12 cellular contexts compared by ENCODE assay signal in genomic region chr5:136057401-136057951, GRCh38. TPM values are rescaled to one million over a fixed set of nuclear protein-coding genes. Genes with fewer than 3 reads are reported as not detected.
DNase-seq lines count a peak whose midpoint lies in the region; ATAC-seq, FAIRE-seq and TF ChIP-seq lines count a peak whose summit lies in the region.
"Had no signal": no experiment of that assay in that cellular context is flagged by ENCODE, and none has a peak within 500 bp of the region (broad histone marks: within the 10 kb centered on the region; RNA-seq: fewer than 3 reads in every experiment).

No MANE protein-coding gene starts in this region.

- H3K9ac ChIP-seq in endothelial cell of umbilical vein (replicated peaks; ENCODE audit: extremely low read depth, insufficient read depth, low read length): no peak overlapping the region
- H3K9ac ChIP-seq in neural progenitor cell: no peak overlapping the region

- H3K27me3 Mint-ChIP-seq in Caco-2 (ENCODE audit: insufficient read depth, unreplicated experiment): no peaks in the 10 kb centered on the region
- peaks cover 8% of the 10 kb centered on the region for H3K27me3 Mint-ChIP-seq in neural progenitor cell (ENCODE audit: insufficient read depth, low read depth)
- H3K27me3 Mint-ChIP-seq in activated CD4-positive, alpha-beta T cell treated with anti-CD3 and anti-CD28 coated beads, Interleukin-2, amount 10 ng/mL, durations not matched to agents 7 days and 5 days: no peaks in the 10 kb centered on the region

- no peak for TF ChIP-seq POLR2A in endothelial cell of umbilical vein (IDR thresholded peaks at IDR 0.05; ENCODE audit: low read depth, low read length)

- ATAC-seq in GM21786 (IDR thresholded peaks at IDR 0.05; ENCODE audit: unreplicated experiment): no peak
- ATAC-seq in stimulated activated naive CD8-positive, alpha-beta T cell treated with anti-CD3 and anti-CD28 coated beads, Interleukin-15, Interleukin-2, amounts not matched to agents 100 U/mL and 50 U/mL, for 24 hours: no peak

- H4K20me1 ChIP-seq in endothelial cell of umbilical vein (replicated peaks; ENCODE audit: control insufficient read depth, extremely low read depth, insufficient read depth, low read length) (no peaks in the 10 kb centered on the region), neural progenitor cell (ENCODE audit: low read depth) (no peaks in the 10 kb centered on the region)

- H3F3A ChIP-seq in neural progenitor cell (ENCODE audit: low read depth): no peaks in the 10 kb centered on the region

- H3K27ac ChIP-seq in RWPE1 (peak overlapping the region; percentile 72), endothelial cell of umbilical vein (ENCODE audit: insufficient read depth, low read depth, low read length) (peak overlapping the region; percentile 63), neural progenitor cell (no peak overlapping the region)

- POLR2A ChIA-PET in Caco-2 (lab: Charles Lee): no interaction called here
- POLR2A ChIA-PET in RWPE1 (lab: Yijun Ruan, JAX; ENCODE audit: low non-redundant PET): no interaction called here
- POLR2A ChIA-PET in endothelial cell of umbilical vein (lab: Charles Lee): no interaction called here
- POLR2A ChIA-PET in activated CD4-positive, alpha-beta T cell treated with anti-CD3 and anti-CD28 coated beads, Interleukin-2, amount 10 ng/mL, durations not matched to agents 7 days and 5 days (lab: Charles Lee): no interaction called here

- CTCF ChIA-PET in Caco-2 (lab: Charles Lee): interaction anchor here (1.3 to 1.5 kb wide), 5 partner anchors 10 to 162 kb away, joined by 4 to 7 read pairs (median 4); partner anchors contain the start of genes IL9 and TGFBI
- CTCF ChIA-PET in RWPE1 (lab: Yijun Ruan, JAX): interaction anchor here (0.6 to 1.6 kb wide), 8 partner anchors 10 to 946 kb away, joined by 3 to 12 read pairs (median 4); no protein-coding TSS in a partner anchor
- CTCF ChIA-PET in endothelial cell of umbilical vein (lab: Charles Lee): interaction anchor here (0.9 to 7.9 kb wide), 21 partner anchors 11 to 114 kb away, joined by 3 to 99 read pairs (median 4); partner anchors contain the start of gene TGFBI
- CTCF ChIA-PET in activated CD4-positive, alpha-beta T cell treated with anti-CD3 and anti-CD28 coated beads, Interleukin-2, amount 10 ng/mL, durations not matched to agents 7 days and 5 days (lab: Charles Lee): interaction anchor here (0.6 kb wide), 1 partner anchor 44 kb away, joined by 3 read pairs; no protein-coding TSS in a partner anchor

- H3K36me3 Mint-ChIP-seq in Caco-2 (ENCODE audit: insufficient read depth, unreplicated experiment) (peaks cover 33% of the 10 kb centered on the region), neural progenitor cell (no peaks in the 10 kb centered on the region)
- H3K36me3 Mint-ChIP-seq in activated CD4-positive, alpha-beta T cell treated with anti-CD3 and anti-CD28 coated beads, Interleukin-2, amount 10 ng/mL, durations not matched to agents 7 days and 5 days (ENCODE audit: low read depth): no peaks in the 10 kb centered on the region
- H3K36me3 Mint-ChIP-seq: naive B cell had no signal

- TF ChIP-seq CTCF in Caco-2 (IDR thresholded peaks at IDR 0.05; ENCODE audit: insufficient read depth in 1 of 2, low read depth in 1 of 2, low read length in 1 of 2, severe bottlenecking in 1 of 2, unreplicated experiment in 1 of 2) (no peak), RWPE1 (conservative IDR thresholded peaks at IDR 0.05; ENCODE audit: low read depth) (no peak), endothelial cell of umbilical vein (IDR thresholded peaks at IDR 0.05; ENCODE audit: extremely low read depth in 1 of 2, insufficient read depth in 1 of 2, low read depth in 1 of 2, low read length in 2 of 2) (no peak), neural progenitor cell (IDR thresholded peaks at IDR 0.05) (no peak)

- H3K4me1 Mint-ChIP-seq in Caco-2 (ENCODE audit: low read depth, unreplicated experiment) (peaks cover 55% of the 10 kb centered on the region), neural progenitor cell (peaks cover 38% of the 10 kb centered on the region)
- no peaks in the 10 kb centered on the region for H3K4me1 Mint-ChIP-seq in activated CD4-positive, alpha-beta T cell treated with anti-CD3 and anti-CD28 coated beads, Interleukin-2, amount 10 ng/mL, durations not matched to agents 7 days and 5 days
- H3K4me1 Mint-ChIP-seq: activated B cell treated with CpG ODN at 0.5 μM for 24 hours, naive B cell had no signal

- H3K4me1 ChIP-seq in Caco-2 (peaks cover 65% of the 10 kb centered on the region), endothelial cell of umbilical vein (ENCODE audit: control insufficient read depth, extremely low read depth, insufficient read depth, low read length) (peaks cover 42% of the 10 kb centered on the region), neural progenitor cell (peaks cover 11% of the 10 kb centered on the region)

- no peaks in the 10 kb centered on the region for H3K79me2 ChIP-seq in endothelial cell of umbilical vein (ENCODE audit: control insufficient read depth, insufficient read depth, low read length)
- no peaks in the 10 kb centered on the region for H3K79me2 ChIP-seq in neural progenitor cell (ENCODE audit: low read depth)

- H3K9me3 ChIP-seq in Caco-2 (no peaks in the 10 kb centered on the region), endothelial cell of umbilical vein (replicated peaks; ENCODE audit: control insufficient read depth, insufficient read depth, low read length) (no peaks in the 10 kb centered on the region), neural progenitor cell (ENCODE audit: low read depth) (no peaks in the 10 kb centered on the region)

- FAIRE-seq in endothelial cell of umbilical vein (lab: Jason Lieb, UNC): no peak

- H3K36me3 ChIP-seq in Caco-2 (ENCODE audit: control insufficient read depth, insufficient read depth, low read length) (no peaks in the 10 kb centered on the region), endothelial cell of umbilical vein (ENCODE audit: control insufficient read depth in 2 of 2, extremely low read depth in 1 of 2, insufficient read depth in 2 of 2, low read length in 2 of 2) (no peaks in the 10 kb centered on the region), neural progenitor cell (no peaks in the 10 kb centered on the region)

- H3K4me3 ChIP-seq in Caco-2 (ENCODE audit: low read depth, low read length): no peak overlapping the region
- no peak overlapping the region for H3K4me3 ChIP-seq in endothelial cell of umbilical vein (replicated peaks in 1 of 3; ENCODE audit: insufficient read depth in 1 of 3, low read depth in 1 of 3, low read length in 3 of 3)
- no peak overlapping the region for H3K4me3 ChIP-seq in neural progenitor cell

- H3K9me3 Mint-ChIP-seq in Caco-2 (ENCODE audit: unreplicated experiment): no peaks in the 10 kb centered on the region
- no peaks in the 10 kb centered on the region for H3K9me3 Mint-ChIP-seq in neural progenitor cell
- no peaks in the 10 kb centered on the region for H3K9me3 Mint-ChIP-seq in activated CD4-positive, alpha-beta T cell treated with anti-CD3 and anti-CD28 coated beads, Interleukin-2, amount 10 ng/mL, durations not matched to agents 7 days and 5 days
- H3K9me3 Mint-ChIP-seq: activated B cell treated with CpG ODN at 0.5 μM for 24 hours, CD14-positive monocyte, naive B cell had no signal

- DNase-seq in Caco-2 (no peak), RWPE1 (ENCODE audit: low spot score) (no peak), endothelial cell of umbilical vein (ENCODE audit: low read depth, low spot score) (no peak), neural progenitor cell (ENCODE audit: low spot score) (no peak), cerebellar nuclear complex (lab: John Stamatoyannopoulos, UW) (no peak)
- no peak for DNase-seq in stimulated activated naive CD8-positive, alpha-beta T cell treated with anti-CD3 and anti-CD28 coated beads, Interleukin-15, Interleukin-2, amounts not matched to agents 100 U/mL and 50 U/mL, for 24 hours
- no peak for DNase-seq in activated CD4-positive, alpha-beta T cell treated with anti-CD3 and anti-CD28 coated beads, Interleukin-2, amount 10 ng/mL, durations not matched to agents 7 days and 5 days
- DNase-seq: activated B cell treated with CpG ODN at 0.5 μM for 24 hours; activated naive CD4-positive, alpha-beta T cell; naive B cell had no signal

- peak overlapping the region; percentile 13 for H3K4me3 Mint-ChIP-seq in Caco-2 (ENCODE audit: unreplicated experiment)
- no peak overlapping the region for H3K4me3 Mint-ChIP-seq in neural progenitor cell
- no peak overlapping the region for H3K4me3 Mint-ChIP-seq in activated CD4-positive, alpha-beta T cell treated with anti-CD3 and anti-CD28 coated beads, Interleukin-2, amount 10 ng/mL, durations not matched to agents 7 days and 5 days
- H3K4me3 Mint-ChIP-seq: activated B cell treated with CpG ODN at 0.5 μM for 24 hours, CD14-positive monocyte, naive B cell had no signal

- dilution Hi-C loops in endothelial cell of umbilical vein (cut with MboI; ENCODE audit: extremely low pct_ligation_motif_present, low sequenced_read_pairs): no loop called here

- H3K27ac Mint-ChIP-seq in Caco-2 (ENCODE audit: unreplicated experiment) (peak overlapping the region; percentile 60), neural progenitor cell (no peak overlapping the region)
- no peak overlapping the region for H3K27ac Mint-ChIP-seq in activated CD4-positive, alpha-beta T cell treated with anti-CD3 and anti-CD28 coated beads, Interleukin-2, amount 10 ng/mL, durations not matched to agents 7 days and 5 days
- H3K27ac Mint-ChIP-seq: activated B cell treated with CpG ODN at 0.5 μM for 24 hours had no signal

- intact Hi-C loops in Caco-2 (cut with micrococcal nuclease; ENCODE audit: unreplicated experiment): loop anchor here (5.0 kb wide), 1 partner anchor 45 kb away; no protein-coding TSS in a partner anchor
- intact Hi-C loops in endothelial cell of umbilical vein (cut with micrococcal nuclease): no loop called here

- BruUV-seq in Caco-2 (replicated peaks; lab: Mats Ljungman, UMichigan) (no TSS peak), endothelial cell of umbilical vein (replicated peaks; lab: Mats Ljungman, UMichigan) (no TSS peak)

- no peaks in the 10 kb centered on the region for H3K27me3 ChIP-seq in Caco-2 (replicated peaks; ENCODE audit: control insufficient read depth, insufficient read depth, low read length)
- no peaks in the 10 kb centered on the region for H3K27me3 ChIP-seq in endothelial cell of umbilical vein (ENCODE audit: control insufficient read depth in 2 of 2, insufficient read depth in 2 of 2, low read length in 2 of 2)
- no peaks in the 10 kb centered on the region for H3K27me3 ChIP-seq in neural progenitor cell

- no peak overlapping the region for H2AFZ ChIP-seq in endothelial cell of umbilical vein (ENCODE audit: low read depth, low read length)
- peak overlapping the region; percentile 95 for H2AFZ ChIP-seq in neural progenitor cell (replicated peaks)

- no peak overlapping the region for H3K4me2 ChIP-seq in endothelial cell of umbilical vein (ENCODE audit: insufficient read depth, low read length)
- H3K4me2 ChIP-seq in neural progenitor cell: no peak overlapping the region

- no peaks in the 10 kb centered on the region for H3K9me1 ChIP-seq in endothelial cell of umbilical vein (replicated peaks; ENCODE audit: control insufficient read depth, extremely low read depth, insufficient read depth, low read length)

RNA-seq across cellular contexts. Expression of gene TGFBI, which starts 28.7 kb away (rescaled TPM):
- total RNA-seq in Caco-2 (2022) (131 and 142 TPM in 2 replicates), endothelial cell of umbilical vein (6.5 and 8.7 TPM in 2 replicates), neural progenitor cell (ENCODE audit: low replicate concordance) (9.5 and 16.4 TPM in 2 replicates)
- 18.0 and 18.9 TPM in 2 replicates for polyA plus RNA-seq in endothelial cell of umbilical vein
- 24.0 and 30.3 TPM in 2 replicates for polyA plus RNA-seq in endothelial cell of umbilical vein (2011; cell fraction: cytosol; rRNA removed)
- polyA plus RNA-seq in endothelial cell of umbilical vein (2011; cell fraction: nucleus; rRNA removed): 25.3 and 32.0 TPM in 2 replicates
- polyA plus RNA-seq in endothelial cell of umbilical vein (2012): 74.6 and 97.3 TPM in 2 replicates
- polyA minus RNA-seq in endothelial cell of umbilical vein: 20.9 and 23.9 TPM in 2 replicates
- 16.9 TPM for polyA minus RNA-seq in endothelial cell of umbilical vein (2011; cell fraction: cytosol; rRNA and poly(A)+ RNA removed)
- polyA minus RNA-seq in endothelial cell of umbilical vein (2011; cell fraction: nucleus; rRNA and poly(A)+ RNA removed): 9.4 and 11.5 TPM in 2 replicates
- under 1 TPM; 0.10 to 0.27 TPM for total RNA-seq in activated CD4-positive, alpha-beta T cell treated with anti-CD3 and anti-CD28 coated beads, Interleukin-2, amount 10 ng/mL, durations not matched to agents 7 days and 5 days
